ENCODE assay signal across 1 cellular context in the genomic region with DNA sequence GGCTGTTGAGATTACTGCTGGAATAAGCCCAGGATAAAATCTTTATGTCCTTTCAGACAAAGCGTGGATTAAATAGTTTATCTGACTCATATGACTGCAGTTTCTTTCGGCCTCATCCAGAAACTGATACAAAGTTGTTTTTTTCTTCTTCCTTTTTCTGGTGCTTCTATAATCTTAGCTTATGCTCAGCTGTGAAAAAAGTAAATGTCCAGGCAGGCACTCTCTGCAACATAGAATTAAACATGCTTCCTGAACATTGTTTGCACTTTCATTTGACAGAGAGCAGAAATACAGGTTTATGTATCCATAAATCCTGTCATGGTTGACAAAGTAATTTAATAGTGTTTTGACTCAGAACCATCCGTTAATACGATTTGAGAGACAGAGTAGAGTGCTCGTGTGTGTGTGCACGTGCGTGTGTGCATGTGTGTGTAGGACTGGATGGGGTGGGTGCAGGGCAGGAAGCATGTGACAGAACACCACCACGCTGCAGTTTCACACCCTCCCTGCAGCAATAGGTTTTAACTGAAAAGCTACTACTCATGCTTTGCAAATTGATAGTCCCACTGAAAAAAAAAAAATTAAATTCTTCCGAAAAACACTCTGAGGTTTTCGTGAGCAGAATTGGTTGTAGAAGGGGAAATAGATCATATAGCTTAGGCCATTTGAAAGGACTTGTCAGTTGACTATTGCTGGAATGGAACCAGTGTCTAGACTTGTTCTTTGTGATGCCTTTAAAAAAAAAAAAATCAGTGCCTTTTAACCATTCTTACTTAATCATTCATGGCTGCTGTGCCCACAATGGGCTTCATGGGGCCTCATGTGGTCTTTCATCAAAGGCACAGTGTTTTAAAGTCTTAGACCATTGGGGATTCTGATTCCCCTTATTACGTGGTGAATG.
TF ChIP-seq lines count a peak whose summit lies in the region.

No MANE protein-coding gene starts in this region.

TF ChIP-seq in HEK293, 187 proteins besides CTCF, POLR2A, EP300 and RAD21 (continued from another document and continues in another):
- peak; percentile 36; the same call in 1 of the 2 replicates for TF ChIP-seq OSR2 (tag by site-specific recombination; IDR thresholded peaks at IDR 0.05)
- TF ChIP-seq, protein P1, sequence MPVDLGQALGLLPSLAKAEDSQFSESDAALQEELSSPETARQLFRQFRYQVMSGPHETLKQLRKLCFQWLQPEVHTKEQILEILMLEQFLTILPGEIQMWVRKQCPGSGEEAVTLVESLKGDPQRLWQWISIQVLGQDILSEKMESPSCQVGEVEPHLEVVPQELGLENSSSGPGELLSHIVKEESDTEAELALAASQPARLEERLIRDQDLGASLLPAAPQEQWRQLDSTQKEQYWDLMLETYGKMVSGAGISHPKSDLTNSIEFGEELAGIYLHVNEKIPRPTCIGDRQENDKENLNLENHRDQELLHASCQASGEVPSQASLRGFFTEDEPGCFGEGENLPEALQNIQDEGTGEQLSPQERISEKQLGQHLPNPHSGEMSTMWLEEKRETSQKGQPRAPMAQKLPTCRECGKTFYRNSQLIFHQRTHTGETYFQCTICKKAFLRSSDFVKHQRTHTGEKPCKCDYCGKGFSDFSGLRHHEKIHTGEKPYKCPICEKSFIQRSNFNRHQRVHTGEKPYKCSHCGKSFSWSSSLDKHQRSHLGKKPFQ (tag by site-specific recombination; IDR thresholded peaks at IDR 0.05) = peak; percentile 72
- TF ChIP-seq ZNF585B (tag by site-specific recombination; IDR thresholded peaks at IDR 0.05) = no peak
- TF ChIP-seq ZNF621 (tag by site-specific recombination; IDR thresholded peaks at IDR 0.05) = no peak
- no peak for TF ChIP-seq ZNF544 (tag by site-specific recombination; IDR thresholded peaks at IDR 0.05)
- TF ChIP-seq ZSCAN16 (tag by site-specific recombination; IDR thresholded peaks at IDR 0.05) = no peak
- TF ChIP-seq SP3 (tag by site-specific recombination; IDR thresholded peaks at IDR 0.05) = no peak
- TF ChIP-seq, protein P2, sequence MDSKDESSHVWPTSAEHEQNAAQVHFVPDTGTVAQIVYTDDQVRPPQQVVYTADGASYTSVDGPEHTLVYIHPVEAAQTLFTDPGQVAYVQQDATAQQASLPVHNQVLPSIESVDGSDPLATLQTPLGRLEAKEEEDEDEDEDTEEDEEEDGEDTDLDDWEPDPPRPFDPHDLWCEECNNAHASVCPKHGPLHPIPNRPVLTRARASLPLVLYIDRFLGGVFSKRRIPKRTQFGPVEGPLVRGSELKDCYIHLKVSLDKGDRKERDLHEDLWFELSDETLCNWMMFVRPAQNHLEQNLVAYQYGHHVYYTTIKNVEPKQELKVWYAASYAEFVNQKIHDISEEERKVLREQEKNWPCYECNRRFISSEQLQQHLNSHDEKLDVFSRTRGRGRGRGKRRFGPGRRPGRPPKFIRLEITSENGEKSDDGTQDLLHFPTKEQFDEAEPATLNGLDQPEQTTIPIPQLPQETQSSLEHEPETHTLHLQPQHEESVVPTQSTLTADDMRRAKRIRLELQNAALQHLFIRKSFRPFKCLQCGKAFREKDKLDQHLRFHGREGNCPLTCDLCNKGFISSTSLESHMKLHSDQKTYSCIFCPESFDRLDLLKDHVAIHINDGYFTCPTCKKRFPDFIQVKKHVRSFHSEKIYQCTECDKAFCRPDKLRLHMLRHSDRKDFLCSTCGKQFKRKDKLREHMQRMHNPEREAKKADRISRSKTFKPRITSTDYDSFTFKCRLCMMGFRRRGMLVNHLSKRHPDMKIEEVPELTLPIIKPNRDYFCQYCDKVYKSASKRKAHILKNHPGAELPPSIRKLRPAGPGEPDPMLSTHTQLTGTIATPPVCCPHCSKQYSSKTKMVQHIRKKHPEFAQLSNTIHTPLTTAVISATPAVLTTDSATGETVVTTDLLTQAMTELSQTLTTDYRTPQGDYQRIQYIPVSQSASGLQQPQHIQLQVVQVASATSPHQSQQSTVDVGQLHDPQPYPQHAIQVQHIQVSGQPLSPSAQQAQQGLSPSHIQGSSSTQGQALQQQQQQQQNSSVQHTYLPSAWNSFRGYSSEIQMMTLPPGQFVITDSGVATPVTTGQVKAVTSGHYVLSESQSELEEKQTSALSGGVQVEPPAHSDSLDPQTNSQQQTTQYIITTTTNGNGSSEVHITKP (tag by site-specific recombination; IDR thresholded peaks at IDR 0.05) = no peak
- TF ChIP-seq ZNF501 (tag by site-specific recombination; IDR thresholded peaks at IDR 0.05) = 0 out of 2 replicates have a peak, but pooled peaks have one; percentile 23
- no peak for TF ChIP-seq ZNF394 (tag by site-specific recombination; IDR thresholded peaks at IDR 0.05; ENCODE audit: borderline replicate concordance)
- TF ChIP-seq, protein P3, sequence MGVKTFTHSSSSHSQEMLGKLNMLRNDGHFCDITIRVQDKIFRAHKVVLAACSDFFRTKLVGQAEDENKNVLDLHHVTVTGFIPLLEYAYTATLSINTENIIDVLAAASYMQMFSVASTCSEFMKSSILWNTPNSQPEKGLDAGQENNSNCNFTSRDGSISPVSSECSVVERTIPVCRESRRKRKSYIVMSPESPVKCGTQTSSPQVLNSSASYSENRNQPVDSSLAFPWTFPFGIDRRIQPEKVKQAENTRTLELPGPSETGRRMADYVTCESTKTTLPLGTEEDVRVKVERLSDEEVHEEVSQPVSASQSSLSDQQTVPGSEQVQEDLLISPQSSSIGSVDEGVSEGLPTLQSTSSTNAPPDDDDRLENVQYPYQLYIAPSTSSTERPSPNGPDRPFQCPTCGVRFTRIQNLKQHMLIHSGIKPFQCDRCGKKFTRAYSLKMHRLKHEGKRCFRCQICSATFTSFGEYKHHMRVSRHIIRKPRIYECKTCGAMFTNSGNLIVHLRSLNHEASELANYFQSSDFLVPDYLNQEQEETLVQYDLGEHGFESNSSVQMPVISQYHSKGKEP (tag by site-specific recombination; IDR thresholded peaks at IDR 0.05) = peak; percentile 44; the same call in 1 of the 2 replicates
- TF ChIP-seq REPIN1 (tag by site-specific recombination; IDR thresholded peaks at IDR 0.05; ENCODE audit: low read depth) = no peak
- TF ChIP-seq ZFP37 (tag by site-specific recombination; IDR thresholded peaks at IDR 0.05) = no peak
- TF ChIP-seq WT1 (tag by site-specific recombination; IDR thresholded peaks at IDR 0.05) = 0 out of 2 replicates have a peak, but pooled peaks have one; percentile 20
- TF ChIP-seq ZNF350 (tag by site-specific recombination; IDR thresholded peaks at IDR 0.05) = no peak
- TF ChIP-seq, protein P4, sequence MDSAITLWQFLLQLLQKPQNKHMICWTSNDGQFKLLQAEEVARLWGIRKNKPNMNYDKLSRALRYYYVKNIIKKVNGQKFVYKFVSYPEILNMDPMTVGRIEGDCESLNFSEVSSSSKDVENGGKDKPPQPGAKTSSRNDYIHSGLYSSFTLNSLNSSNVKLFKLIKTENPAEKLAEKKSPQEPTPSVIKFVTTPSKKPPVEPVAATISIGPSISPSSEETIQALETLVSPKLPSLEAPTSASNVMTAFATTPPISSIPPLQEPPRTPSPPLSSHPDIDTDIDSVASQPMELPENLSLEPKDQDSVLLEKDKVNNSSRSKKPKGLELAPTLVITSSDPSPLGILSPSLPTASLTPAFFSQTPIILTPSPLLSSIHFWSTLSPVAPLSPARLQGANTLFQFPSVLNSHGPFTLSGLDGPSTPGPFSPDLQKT (IDR thresholded peaks at IDR 0.05; ENCODE audit: borderline replicate concordance, low read depth, low read length) = no peak
- peak; percentile 71 for TF ChIP-seq ZNF600 (tag by site-specific recombination; IDR thresholded peaks at IDR 0.05)
- peak; percentile 39; the same call in 1 of the 2 replicates for TF ChIP-seq MZF1 (tag by site-specific recombination; IDR thresholded peaks at IDR 0.05; ENCODE audit: borderline replicate concordance)
- TF ChIP-seq KLF1 (tag by site-specific recombination; IDR thresholded peaks at IDR 0.05) = no peak
- TF ChIP-seq, protein P5, sequence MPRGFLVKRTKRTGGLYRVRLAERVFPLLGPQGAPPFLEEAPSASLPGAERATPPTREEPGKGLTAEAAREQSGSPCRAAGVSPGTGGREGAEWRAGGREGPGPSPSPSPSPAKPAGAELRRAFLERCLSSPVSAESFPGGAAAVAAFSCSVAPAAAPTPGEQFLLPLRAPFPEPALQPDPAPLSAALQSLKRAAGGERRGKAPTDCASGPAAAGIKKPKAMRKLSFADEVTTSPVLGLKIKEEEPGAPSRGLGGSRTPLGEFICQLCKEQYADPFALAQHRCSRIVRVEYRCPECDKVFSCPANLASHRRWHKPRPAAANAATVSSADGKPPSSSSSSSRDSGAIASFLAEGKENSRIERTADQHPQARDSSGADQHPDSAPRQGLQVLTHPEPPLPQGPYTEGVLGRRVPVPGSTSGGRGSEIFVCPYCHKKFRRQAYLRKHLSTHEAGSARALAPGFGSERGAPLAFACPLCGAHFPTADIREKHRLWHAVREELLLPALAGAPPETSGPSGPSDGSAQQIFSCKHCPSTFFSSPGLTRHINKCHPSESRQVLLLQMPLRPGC (tag by site-specific recombination; IDR thresholded peaks at IDR 0.05) = no peak
- TF ChIP-seq ZNF24 (tag by site-specific recombination; IDR thresholded peaks at IDR 0.05) = no peak
- TF ChIP-seq ZNF426 (tag by site-specific recombination; IDR thresholded peaks at IDR 0.05) = no peak
- no peak for TF ChIP-seq GLI2 (tag by site-specific recombination; IDR thresholded peaks at IDR 0.05; ENCODE audit: borderline replicate concordance, low read depth)
- TF ChIP-seq, protein P6, sequence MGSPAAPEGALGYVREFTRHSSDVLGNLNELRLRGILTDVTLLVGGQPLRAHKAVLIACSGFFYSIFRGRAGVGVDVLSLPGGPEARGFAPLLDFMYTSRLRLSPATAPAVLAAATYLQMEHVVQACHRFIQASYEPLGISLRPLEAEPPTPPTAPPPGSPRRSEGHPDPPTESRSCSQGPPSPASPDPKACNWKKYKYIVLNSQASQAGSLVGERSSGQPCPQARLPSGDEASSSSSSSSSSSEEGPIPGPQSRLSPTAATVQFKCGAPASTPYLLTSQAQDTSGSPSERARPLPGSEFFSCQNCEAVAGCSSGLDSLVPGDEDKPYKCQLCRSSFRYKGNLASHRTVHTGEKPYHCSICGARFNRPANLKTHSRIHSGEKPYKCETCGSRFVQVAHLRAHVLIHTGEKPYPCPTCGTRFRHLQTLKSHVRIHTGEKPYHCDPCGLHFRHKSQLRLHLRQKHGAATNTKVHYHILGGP (tag by site-specific recombination; IDR thresholded peaks at IDR 0.05) = 0 out of 2 replicates have a peak, but pooled peaks have one; percentile 11
- TF ChIP-seq ZBTB8A (tag by site-specific recombination; IDR thresholded peaks at IDR 0.05) = 0 out of 2 replicates have a peak, but pooled peaks have one; percentile 29
- no peak for TF ChIP-seq ZNF10 (tag by site-specific recombination; IDR thresholded peaks at IDR 0.05)
- no peak for TF ChIP-seq ZNF776 (tag by site-specific recombination; IDR thresholded peaks at IDR 0.05; ENCODE audit: borderline replicate concordance)
- TF ChIP-seq ZNF202 (tag by site-specific recombination; IDR thresholded peaks at IDR 0.05; ENCODE audit: borderline replicate concordance) = no peak
- TF ChIP-seq, protein P7, sequence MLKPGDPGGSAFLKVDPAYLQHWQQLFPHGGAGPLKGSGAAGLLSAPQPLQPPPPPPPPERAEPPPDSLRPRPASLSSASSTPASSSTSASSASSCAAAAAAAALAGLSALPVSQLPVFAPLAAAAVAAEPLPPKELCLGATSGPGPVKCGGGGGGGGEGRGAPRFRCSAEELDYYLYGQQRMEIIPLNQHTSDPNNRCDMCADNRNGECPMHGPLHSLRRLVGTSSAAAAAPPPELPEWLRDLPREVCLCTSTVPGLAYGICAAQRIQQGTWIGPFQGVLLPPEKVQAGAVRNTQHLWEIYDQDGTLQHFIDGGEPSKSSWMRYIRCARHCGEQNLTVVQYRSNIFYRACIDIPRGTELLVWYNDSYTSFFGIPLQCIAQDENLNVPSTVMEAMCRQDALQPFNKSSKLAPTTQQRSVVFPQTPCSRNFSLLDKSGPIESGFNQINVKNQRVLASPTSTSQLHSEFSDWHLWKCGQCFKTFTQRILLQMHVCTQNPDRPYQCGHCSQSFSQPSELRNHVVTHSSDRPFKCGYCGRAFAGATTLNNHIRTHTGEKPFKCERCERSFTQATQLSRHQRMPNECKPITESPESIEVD (tag by site-specific recombination; IDR thresholded peaks at IDR 0.05) = peak; percentile 95
- TF ChIP-seq SP7 (tag by site-specific recombination; IDR thresholded peaks at IDR 0.05) = peak; percentile 92
- 0 out of 2 replicates have a peak, but pooled peaks have one; percentile 8 for TF ChIP-seq ZFHX2 (tag by site-specific recombination; conservative IDR thresholded peaks at IDR 0.05)
- TF ChIP-seq ZNF335 (tag by site-specific recombination; conservative IDR thresholded peaks at IDR 0.05) = no peak
- TF ChIP-seq ZEB2 (tag by site-specific recombination; IDR thresholded peaks at IDR 0.05) = 0 out of 2 replicates have a peak, but pooled peaks have one; percentile 40
- no peak for TF ChIP-seq ZNF184 (tag by site-specific recombination; IDR thresholded peaks at IDR 0.05)
- TF ChIP-seq, protein P8, sequence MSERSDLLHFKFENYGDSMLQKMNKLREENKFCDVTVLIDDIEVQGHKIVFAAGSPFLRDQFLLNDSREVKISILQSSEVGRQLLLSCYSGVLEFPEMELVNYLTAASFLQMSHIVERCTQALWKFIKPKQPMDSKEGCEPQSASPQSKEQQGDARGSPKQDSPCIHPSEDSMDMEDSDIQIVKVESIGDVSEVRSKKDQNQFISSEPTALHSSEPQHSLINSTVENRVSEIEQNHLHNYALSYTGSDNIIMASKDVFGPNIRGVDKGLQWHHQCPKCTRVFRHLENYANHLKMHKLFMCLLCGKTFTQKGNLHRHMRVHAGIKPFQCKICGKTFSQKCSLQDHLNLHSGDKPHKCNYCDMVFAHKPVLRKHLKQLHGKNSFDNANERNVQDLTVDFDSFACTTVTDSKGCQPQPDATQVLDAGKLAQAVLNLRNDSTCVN (tag by site-specific recombination; optimal IDR thresholded peaks at IDR 0.05) = peak; percentile 40
- TF ChIP-seq, protein P9, sequence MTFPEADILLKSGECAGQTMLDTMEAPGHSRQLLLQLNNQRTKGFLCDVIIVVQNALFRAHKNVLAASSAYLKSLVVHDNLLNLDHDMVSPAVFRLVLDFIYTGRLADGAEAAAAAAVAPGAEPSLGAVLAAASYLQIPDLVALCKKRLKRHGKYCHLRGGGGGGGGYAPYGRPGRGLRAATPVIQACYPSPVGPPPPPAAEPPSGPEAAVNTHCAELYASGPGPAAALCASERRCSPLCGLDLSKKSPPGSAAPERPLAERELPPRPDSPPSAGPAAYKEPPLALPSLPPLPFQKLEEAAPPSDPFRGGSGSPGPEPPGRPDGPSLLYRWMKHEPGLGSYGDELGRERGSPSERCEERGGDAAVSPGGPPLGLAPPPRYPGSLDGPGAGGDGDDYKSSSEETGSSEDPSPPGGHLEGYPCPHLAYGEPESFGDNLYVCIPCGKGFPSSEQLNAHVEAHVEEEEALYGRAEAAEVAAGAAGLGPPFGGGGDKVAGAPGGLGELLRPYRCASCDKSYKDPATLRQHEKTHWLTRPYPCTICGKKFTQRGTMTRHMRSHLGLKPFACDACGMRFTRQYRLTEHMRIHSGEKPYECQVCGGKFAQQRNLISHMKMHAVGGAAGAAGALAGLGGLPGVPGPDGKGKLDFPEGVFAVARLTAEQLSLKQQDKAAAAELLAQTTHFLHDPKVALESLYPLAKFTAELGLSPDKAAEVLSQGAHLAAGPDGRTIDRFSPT (tag by site-specific recombination; IDR thresholded peaks at IDR 0.05) = peak; percentile 52; the same call in 1 of the 2 replicates
- TF ChIP-seq, protein P10, sequence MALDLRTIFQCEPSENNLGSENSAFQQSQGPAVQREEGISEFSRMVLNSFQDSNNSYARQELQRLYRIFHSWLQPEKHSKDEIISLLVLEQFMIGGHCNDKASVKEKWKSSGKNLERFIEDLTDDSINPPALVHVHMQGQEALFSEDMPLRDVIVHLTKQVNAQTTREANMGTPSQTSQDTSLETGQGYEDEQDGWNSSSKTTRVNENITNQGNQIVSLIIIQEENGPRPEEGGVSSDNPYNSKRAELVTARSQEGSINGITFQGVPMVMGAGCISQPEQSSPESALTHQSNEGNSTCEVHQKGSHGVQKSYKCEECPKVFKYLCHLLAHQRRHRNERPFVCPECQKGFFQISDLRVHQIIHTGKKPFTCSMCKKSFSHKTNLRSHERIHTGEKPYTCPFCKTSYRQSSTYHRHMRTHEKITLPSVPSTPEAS (tag by site-specific recombination; IDR thresholded peaks at IDR 0.05) = peak; percentile 88
